In genomic region chr17:47188266-47188665, GRCh38 we compare ENCODE assay signal across 8 cellular contexts. TPM values are rescaled to one million over a fixed set of nuclear protein-coding genes. Genes with fewer than 3 reads are reported as not detected.
DNase-seq lines count a peak whose midpoint lies in the region; ATAC-seq and TF ChIP-seq lines count a peak whose summit lies in the region.

No MANE protein-coding gene starts in this region.

- H3K36me3 ChIP-seq in WERI-Rb-1 (peaks cover 21% of the 10 kb centered on the region), osteoblast (ENCODE audit: insufficient read depth, low read length) (no peaks in the 10 kb centered on the region)

- peaks cover 34% of the 10 kb centered on the region for H4K20me1 ChIP-seq in osteoblast (ENCODE audit: insufficient read depth, low read length)

- peak overlapping the region; percentile 86 for H3K4me2 ChIP-seq in osteoblast (ENCODE audit: insufficient read depth, low read length)

- peaks cover 13% of the 10 kb centered on the region for H3K4me1 ChIP-seq in osteoblast (ENCODE audit: insufficient read depth, low read length)

- H3K27ac ChIP-seq in C4-2B (peak overlapping the region; percentile 92), WERI-Rb-1 (peak overlapping the region; percentile 91), osteoblast (ENCODE audit: low read depth, low read length) (peak overlapping the region; percentile 91)

- H3K27me3 ChIP-seq in WERI-Rb-1 (ENCODE audit: insufficient read depth, low read depth, severe bottlenecking): no peaks in the 10 kb centered on the region
- H3K27me3 ChIP-seq in osteoblast (ENCODE audit: insufficient read depth, low read length): no peaks in the 10 kb centered on the region

- peak overlapping the region; percentile 95 for H2AFZ ChIP-seq in osteoblast (ENCODE audit: low read length)

- H3K79me2 ChIP-seq in osteoblast (ENCODE audit: insufficient read depth, low read length): peaks cover 58% of the 10 kb centered on the region

- peak overlapping the region; percentile 95 for H3K4me3 ChIP-seq in HFF-Myc (replicated peaks; ENCODE audit: low read depth, low read length)
- H3K4me3 ChIP-seq in WERI-Rb-1 (ENCODE audit: low read depth, low read length): peak overlapping the region; percentile 74
- peak overlapping the region; percentile 89 for H3K4me3 ChIP-seq in fibroblast of pulmonary artery (replicated peaks; ENCODE audit: low read depth, low read length)
- peak overlapping the region; percentile 90 for H3K4me3 ChIP-seq in osteoblast (ENCODE audit: insufficient read depth, low read length)

- ATAC-seq in HG02885 (IDR thresholded peaks at IDR 0.05; ENCODE audit: poor library complexity, unreplicated experiment): no peak

- TF ChIP-seq CTCF in C4-2B (conservative IDR thresholded peaks at IDR 0.05): no peak
- no peak for TF ChIP-seq CTCF in HFF-Myc (IDR thresholded peaks at IDR 0.05; ENCODE audit: low read depth, low read length, missing control alignments)
- no peak for TF ChIP-seq CTCF in WERI-Rb-1 (IDR thresholded peaks at IDR 0.05; ENCODE audit: low read depth, low read length)
- TF ChIP-seq CTCF in fibroblast of pulmonary artery (IDR thresholded peaks at IDR 0.05; ENCODE audit: low read length, missing control alignments): no peak
- TF ChIP-seq CTCF in osteoblast (IDR thresholded peaks at IDR 0.05; ENCODE audit: extremely low read depth, low read depth, low read length): no peak
- no peak for TF ChIP-seq CTCF in GM10266 (IDR thresholded peaks at IDR 0.05; ENCODE audit: control insufficient read depth, insufficient read depth, low read depth, missing control alignments)

- DNase-seq in HFF-Myc (ENCODE audit: extremely low read depth, low read depth) (no peak), WERI-Rb-1 (no peak), fibroblast of pulmonary artery (ENCODE audit: low read depth) (peak; percentile 59), osteoblast (ENCODE audit: insufficient read length, low spot score, missing footprints) (peak; percentile 82), COLO668 (lab: John Stamatoyannopoulos, UW; ENCODE audit: unreplicated experiment) (no peak), GM10266 (ENCODE audit: extremely low spot score) (no peak)

- H3K9me3 ChIP-seq in WERI-Rb-1 (ENCODE audit: severe bottlenecking) (no peaks in the 10 kb centered on the region), osteoblast (ENCODE audit: low read depth, low read length) (no peaks in the 10 kb centered on the region)

RNA-seq across cellular contexts. Expression of gene CDC27, which starts 0.8 kb away (rescaled TPM):
- 80.3 and 96.1 TPM in 2 replicates for total RNA-seq in osteoblast

RNA-seq across cellular contexts. Expression of gene MYL4, which starts 20.9 kb away (rescaled TPM):
- 0.72 TPM in 1 of 2 replicates, not detected in the other for total RNA-seq in osteoblast

Comparison
In these comparisons a context has a peak if more than half of its experiments do, and no peak if none do; other contexts are left out.
1. DNase-seq: peak in fibroblast of pulmonary artery (single experiment) and osteoblast (single experiment); none in HFF-Myc (single experiment), WERI-Rb-1 (single experiment), COLO668 (single experiment) and GM10266 (single experiment).
2. Peak in every context shown above with its lines, with median percentiles within 50 percentile points of each other: H3K27ac ChIP-seq and H3K4me3 ChIP-seq.